8 cellular contexts compared by ENCODE assay signal in genomic region chr19:51338563-51339312, GRCh38. TPM values are rescaled to one million over a fixed set of nuclear protein-coding genes. Genes with fewer than 3 reads are reported as not detected.
DNase-seq lines count a peak whose midpoint lies in the region; FAIRE-seq and TF ChIP-seq lines count a peak whose summit lies in the region.

No MANE protein-coding gene starts in this region.

- peak overlapping the region; percentile 95; the same call in 1 of the 2 replicates for H3K27ac Mint-ChIP-seq in HFFc6

- H3K27me3 ChIP-seq in keratinocyte (ENCODE audit: control insufficient read depth, extremely low read depth, insufficient read depth, low read length) = no peaks in the 10 kb centered on the region

- H3K4me1 ChIP-seq in keratinocyte (ENCODE audit: control insufficient read depth, extremely low read depth, insufficient read depth, low read length) = peaks cover 8% of the 10 kb centered on the region

- no peaks in the 10 kb centered on the region for H3K36me3 ChIP-seq in keratinocyte (ENCODE audit: control insufficient read depth in 2 of 2, extremely low read depth in 1 of 2, insufficient read depth in 2 of 2, low read length in 2 of 2)

- no peak for FAIRE-seq in keratinocyte (lab: Jason Lieb, UNC)

- no peaks in the 10 kb centered on the region for H4K20me1 ChIP-seq in keratinocyte (ENCODE audit: control insufficient read depth, extremely low read depth, insufficient read depth, low read length)

- peak overlapping the region; percentile 84 for H3K4me2 ChIP-seq in keratinocyte (ENCODE audit: control insufficient read depth, extremely low read depth, insufficient read depth, low read depth, low read length)

- DNase-seq in GM12864 (ENCODE audit: low read depth) (no peak), HFFc6 (peak; percentile 52), NCI-H146 treated with DMSO at 0.1 percent for 48 hours (lab: John Stamatoyannopoulos, UW; ENCODE audit: unreplicated experiment) (peak; percentile 5), caudate nucleus (lab: John Stamatoyannopoulos, UW) (peak in 56 of 61 donors; percentile 4 to 86 (median 66)), keratinocyte (ENCODE audit: low read depth, low spot score) (no peak), cortex of kidney (lab: John Stamatoyannopoulos, UW) (no peak)
- DNase-seq in activated CD4-positive, CD25-positive, alpha-beta regulatory T cell (lab: John Stamatoyannopoulos, UW) = peak; percentile 68 to 81 (median 78)
- DNase-seq in stimulated activated CD4-positive, alpha-beta T cell treated with anti-CD3 and anti-CD28 coated beads, Interleukin-12 subunit alpha, Interleukin-12 subunit beta, amount 100 ng/mL, for 4 hours = peak; percentile 88

- H3K4me1 Mint-ChIP-seq in HFFc6 (ENCODE audit: low read depth) = peaks cover 23% of the 10 kb centered on the region

- peaks cover 3% of the 10 kb centered on the region for H3K27me3 Mint-ChIP-seq in HFFc6 (ENCODE audit: insufficient read depth)

- peak overlapping the region; percentile 49 for H3K9ac ChIP-seq in keratinocyte (ENCODE audit: control insufficient read depth, extremely low read depth, insufficient read depth, low read length)

- TF ChIP-seq CTCF in GM12864 (IDR thresholded peaks at IDR 0.05; ENCODE audit: low read depth, low read length, missing control alignments) (peak; percentile 80), HFFc6 (IDR thresholded peaks at IDR 0.05) (peak; percentile 96), keratinocyte (optimal IDR thresholded peaks at IDR 0.05 in 1 of 3, IDR thresholded peaks at IDR 0.05 in 1 of 3, conservative IDR thresholded peaks at IDR 0.05 in 1 of 3; ENCODE audit: extremely low read depth in 1 of 3, insufficient read depth in 2 of 3, low read length in 3 of 3) (peak; percentile 70 to 96 (median 83))

- H3K79me2 ChIP-seq in keratinocyte (ENCODE audit: control insufficient read depth, insufficient read depth, low read length) = no peaks in the 10 kb centered on the region

- H2AFZ ChIP-seq in keratinocyte (ENCODE audit: control insufficient read depth, low read length) = peak overlapping the region; percentile 81

- H3K27ac ChIP-seq in caudate nucleus (ENCODE audit: low read depth, low read length) (no peak overlapping the region), keratinocyte (ENCODE audit: control insufficient read depth, insufficient read depth, low read length) (peak overlapping the region; percentile 44)

- H3K4me3 ChIP-seq in GM12864 (ENCODE audit: low read depth, low read length) (peak overlapping the region; percentile 77), keratinocyte (ENCODE audit: control insufficient read depth in 2 of 3, extremely low read depth in 1 of 3, insufficient read depth in 2 of 3, low read depth in 1 of 3, low read length in 3 of 3) (peak overlapping the region; percentile 62 to 80 (median 75))

- no peaks in the 10 kb centered on the region for H3K9me3 ChIP-seq in keratinocyte (ENCODE audit: control insufficient read depth, low read depth, low read length)

- H3K9me1 ChIP-seq in keratinocyte (ENCODE audit: control insufficient read depth, extremely low read depth, insufficient read depth, low read length) = no peaks in the 10 kb centered on the region

- no peaks in the 10 kb centered on the region for H3K36me3 Mint-ChIP-seq in HFFc6 (ENCODE audit: low read depth)

- peaks cover 4% of the 10 kb centered on the region; the same call in 1 of the 2 replicates for H3K9me3 Mint-ChIP-seq in HFFc6

- H3K4me3 Mint-ChIP-seq in HFFc6 = peak overlapping the region; percentile 91

- dilution Hi-C loops in keratinocyte (cut with MboI; ENCODE audit: extremely low pct_ligation_motif_present, low sequenced_read_pairs) = no loop called here

RNA-seq across cellular contexts. Expression of gene VSIG10L, which starts 3.2 kb away (rescaled TPM):
- 1 to 10 TPM in 2 of 6 experiments, under 1 TPM in 4; 0.79 to 1.6 (median 0.89) TPM for total RNA-seq in HFFc6 (2021; fragmentation: NEBNext Ultra II Directional; extraction: Animal tissue kit (Norgen Biotek cat#: 25700))
- polyA plus RNA-seq in keratinocyte = 1.2 to 2.0 TPM (median 1.5 TPM) in 3 replicates
- polyA plus RNA-seq in keratinocyte (2011; ENCODE audit: low read depth) = 15.3 TPM
- polyA plus RNA-seq in keratinocyte (2011; cell fraction: cytosol; rRNA removed) = 1.2 and 1.3 TPM in 2 replicates
- 6.8 and 8.9 TPM in 2 replicates for polyA plus RNA-seq in keratinocyte (2011; cell fraction: nucleus; rRNA removed)
- 1.1 and 28.4 TPM in 2 replicates for polyA plus RNA-seq in keratinocyte (2012; ENCODE audit: low replicate concordance)
- polyA minus RNA-seq in keratinocyte = 0.19 to 1.4 TPM (median 1.0 TPM) in 3 replicates
- polyA minus RNA-seq in keratinocyte (2011; cell fraction: cytosol; rRNA and poly(A)+ RNA removed) = 0.77 TPM
- 0.95 and 1.4 TPM in 2 replicates for polyA minus RNA-seq in keratinocyte (2011; cell fraction: nucleus; rRNA and poly(A)+ RNA removed)

RNA-seq across cellular contexts. Expression of gene IGLON5, which starts 27.3 kb away (rescaled TPM):
- total RNA-seq in HFFc6 (2021; fragmentation: NEBNext Ultra II Directional; extraction: Animal tissue kit (Norgen Biotek cat#: 25700)) = not detected
- polyA plus RNA-seq in keratinocyte = not detected in 3 replicates
- polyA plus RNA-seq in keratinocyte (2011; ENCODE audit: low read depth) = not detected
- polyA plus RNA-seq in keratinocyte (2011; cell fraction: cytosol; rRNA removed) = not detected in 2 replicates
- not detected in 2 replicates for polyA plus RNA-seq in keratinocyte (2011; cell fraction: nucleus; rRNA removed)
- 0.38 TPM in 1 of 2 replicates, not detected in the other for polyA plus RNA-seq in keratinocyte (2012; ENCODE audit: low replicate concordance)
- not detected in 3 replicates for polyA minus RNA-seq in keratinocyte
- polyA minus RNA-seq in keratinocyte (2011; cell fraction: cytosol; rRNA and poly(A)+ RNA removed) = not detected
- polyA minus RNA-seq in keratinocyte (2011; cell fraction: nucleus; rRNA and poly(A)+ RNA removed) = not detected in 2 replicates

RNA-seq across cellular contexts. Expression of gene ETFB, which starts 27.4 kb away (rescaled TPM):
- 100 to 1,000 TPM; 109 to 157 (median 132) TPM for total RNA-seq in HFFc6 (2021; fragmentation: NEBNext Ultra II Directional; extraction: Animal tissue kit (Norgen Biotek cat#: 25700))
- polyA plus RNA-seq in keratinocyte = 95.2 to 115 TPM (median 102 TPM) in 3 replicates
- polyA plus RNA-seq in keratinocyte (2011; ENCODE audit: low read depth) = 88.1 TPM
- polyA plus RNA-seq in keratinocyte (2011; cell fraction: cytosol; rRNA removed) = 44.3 and 120 TPM in 2 replicates
- 63.2 and 70.5 TPM in 2 replicates for polyA plus RNA-seq in keratinocyte (2011; cell fraction: nucleus; rRNA removed)
- 64.1 and 127 TPM in 2 replicates for polyA plus RNA-seq in keratinocyte (2012; ENCODE audit: low replicate concordance)
- polyA minus RNA-seq in keratinocyte = 40.9 to 102 TPM (median 50.5 TPM) in 3 replicates
- 108 TPM for polyA minus RNA-seq in keratinocyte (2011; cell fraction: cytosol; rRNA and poly(A)+ RNA removed)
- 13.9 and 22.8 TPM in 2 replicates for polyA minus RNA-seq in keratinocyte (2011; cell fraction: nucleus; rRNA and poly(A)+ RNA removed)

RNA-seq across cellular contexts. Expression of gene CLDND2, which starts 30.1 kb away (rescaled TPM):
- total RNA-seq in HFFc6 (2021; fragmentation: NEBNext Ultra II Directional; extraction: Animal tissue kit (Norgen Biotek cat#: 25700)) = 1 to 10 TPM in 3 of 6 experiments, under 1 TPM in 3; 0.60 to 2.3 (median 0.94) TPM
- 0.37 to 1.1 TPM in 2 of 3 replicates, not detected in the other for polyA plus RNA-seq in keratinocyte
- not detected for polyA plus RNA-seq in keratinocyte (2011; ENCODE audit: low read depth)
- polyA plus RNA-seq in keratinocyte (2011; cell fraction: cytosol; rRNA removed) = not detected in 2 replicates
- not detected in 2 replicates for polyA plus RNA-seq in keratinocyte (2011; cell fraction: nucleus; rRNA removed)
- 0.73 and 2.7 TPM in 2 replicates for polyA plus RNA-seq in keratinocyte (2012; ENCODE audit: low replicate concordance)
- polyA minus RNA-seq in keratinocyte = not detected in 3 replicates
- not detected for polyA minus RNA-seq in keratinocyte (2011; cell fraction: cytosol; rRNA and poly(A)+ RNA removed)
- not detected in 2 replicates for polyA minus RNA-seq in keratinocyte (2011; cell fraction: nucleus; rRNA and poly(A)+ RNA removed)

RNA-seq across cellular contexts. Expression of gene NKG7, which starts 33.7 kb away (rescaled TPM):
- total RNA-seq in HFFc6 (2021; fragmentation: NEBNext Ultra II Directional; extraction: Animal tissue kit (Norgen Biotek cat#: 25700)) = not detected
- not detected in 3 replicates for polyA plus RNA-seq in keratinocyte
- polyA plus RNA-seq in keratinocyte (2011; ENCODE audit: low read depth) = not detected
- polyA plus RNA-seq in keratinocyte (2011; cell fraction: cytosol; rRNA removed) = not detected in 2 replicates
- polyA plus RNA-seq in keratinocyte (2011; cell fraction: nucleus; rRNA removed) = not detected in 2 replicates
- not detected in 2 replicates for polyA plus RNA-seq in keratinocyte (2012; ENCODE audit: low replicate concordance)
- polyA minus RNA-seq in keratinocyte = not detected in 3 replicates
- not detected for polyA minus RNA-seq in keratinocyte (2011; cell fraction: cytosol; rRNA and poly(A)+ RNA removed)
- not detected in 2 replicates for polyA minus RNA-seq in keratinocyte (2011; cell fraction: nucleus; rRNA and poly(A)+ RNA removed)

Comparison
In these comparisons a context has a peak if more than half of its experiments do, and no peak if none do; other contexts are left out.
1. DNase-seq: peak in HFFc6 (single experiment), NCI-H146 treated with DMSO at 0.1 percent for 48 hours (single experiment), activated CD4-positive, CD25-positive, alpha-beta regulatory T cell (4 of 4), caudate nucleus (56 of 61) and stimulated activated CD4-positive, alpha-beta T cell treated with anti-CD3 and anti-CD28 coated beads, Interleukin-12 subunit alpha, Interleukin-12 subunit beta, amount 100 ng/mL, for 4 hours (single experiment); none in GM12864 (single experiment), keratinocyte (single experiment) and cortex of kidney (single experiment).
2. Peak in every context shown above with its lines, with median percentiles within 50 percentile points of each other: CTCF ChIP-seq.